Comparison of ENCODE assay signal across 8 cellular contexts in the genomic region with DNA sequence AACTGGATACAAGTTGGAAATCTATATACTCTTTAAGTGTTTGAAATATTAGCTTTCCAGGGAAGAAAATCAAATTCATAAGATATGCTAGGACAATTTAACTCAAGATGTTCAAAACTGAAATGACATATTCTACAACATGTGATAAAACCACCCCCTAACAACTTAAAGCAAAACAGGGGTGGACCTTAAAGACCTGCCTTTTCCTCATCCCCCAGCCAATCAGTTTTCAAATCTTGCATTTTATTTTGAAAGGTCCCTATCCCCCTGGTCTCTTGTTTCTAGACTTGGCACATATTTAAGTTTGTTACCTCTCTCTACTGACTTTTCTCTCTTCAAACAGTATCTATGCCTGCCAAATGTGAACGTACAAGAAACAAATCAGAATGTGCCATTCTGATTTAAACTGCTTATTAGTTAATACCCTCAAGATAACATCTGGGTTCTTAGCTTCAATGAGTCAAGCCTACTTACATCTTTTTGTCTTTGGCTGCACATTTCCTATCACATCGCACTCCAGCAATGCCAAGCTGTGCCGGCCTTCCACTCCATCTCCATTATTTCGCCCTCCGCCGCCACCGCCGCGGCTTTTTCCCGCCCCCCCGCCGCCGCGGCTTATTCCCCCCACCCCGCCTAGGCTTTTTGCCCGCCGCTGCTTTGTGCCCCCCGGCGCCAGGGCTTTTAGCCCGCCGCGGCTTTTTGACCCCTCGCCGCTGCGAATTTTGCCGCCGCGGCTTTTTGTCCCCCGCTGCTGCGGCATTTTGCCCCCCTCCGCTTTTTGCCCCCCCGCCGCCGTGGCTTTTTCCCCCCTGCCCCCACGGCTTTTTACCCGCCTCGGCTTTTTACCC.
A peak's percentile ranks its signal among the peaks of the same experiment; 100 is the strongest.
DNase-seq lines count a peak whose midpoint lies in the region; ATAC-seq and TF ChIP-seq lines count a peak whose summit lies in the region.
"Not testable (repeated sequence)": the region's sequence is repeated elsewhere in the genome, so short reads cannot be mapped to it uniquely, and the experiment has no call there.

No MANE protein-coding gene starts in this region.

- not testable (repeated sequence) for H3K27me3 ChIP-seq in CD4-positive, alpha-beta T cell (ENCODE audit: control insufficient read depth, insufficient read depth, low read length); WERI-Rb-1 (ENCODE audit: insufficient read depth, low read depth, severe bottlenecking); thymus (ENCODE audit: control insufficient read depth, insufficient read depth)
- H3K27me3 ChIP-seq in KMS-11 (ENCODE audit: insufficient read depth, low read depth): peaks cover 16% of the 10 kb centered on the region

- not testable (repeated sequence) for H2AFZ ChIP-seq in KMS-11 (ENCODE audit: low read depth)

- 3% methylated on average over 36 of the region's 37 CpGs for WGBS in thymus

- H3K4me2 ChIP-seq in KMS-11: 0 out of 2 replicates have a peak overlapping the region, but pooled peaks have one; percentile 44

- not testable (repeated sequence) for H3K9me3 ChIP-seq in CD4-positive, alpha-beta T cell (ENCODE audit: control insufficient read depth, low read length); WERI-Rb-1 (ENCODE audit: severe bottlenecking); thymus (ENCODE audit: control insufficient read depth)

- H3K9me3 Mint-ChIP-seq in CD4-positive, alpha-beta T cell; activated naive CD4-positive, alpha-beta T cell treated with anti-CD3 and anti-CD28 coated beads for 36 hours; immature natural killer cell; osteocyte (ENCODE audit: unreplicated experiment): not testable (repeated sequence)

- not testable (repeated sequence) for H3K79me2 ChIP-seq in KMS-11 (ENCODE audit: insufficient read depth, low read depth)

- not testable (repeated sequence) for H4K20me1 ChIP-seq in KMS-11 (ENCODE audit: insufficient read depth)

- not testable (repeated sequence) for H3K4me1 ChIP-seq in KMS-11 (ENCODE audit: low read depth, poor library complexity, severe bottlenecking); thymus (ENCODE audit: control insufficient read depth, insufficient read depth, low read length)

- not testable (repeated sequence) for DNase-seq in CD4-positive, alpha-beta T cell; WERI-Rb-1; activated naive CD4-positive, alpha-beta T cell treated with anti-CD3 and anti-CD28 coated beads for 36 hours; epithelial cell of proximal tubule (ENCODE audit: low read depth); immature natural killer cell
- peak; percentile 82 for DNase-seq in osteocyte (ENCODE audit: extremely low spot score, unreplicated experiment)

- not testable (repeated sequence) for H3K36me3 ChIP-seq in KMS-11 (ENCODE audit: insufficient read depth); WERI-Rb-1; thymus (ENCODE audit: control insufficient read depth, insufficient read depth)

- H3K36me3 Mint-ChIP-seq in CD4-positive, alpha-beta T cell (ENCODE audit: low read depth); activated naive CD4-positive, alpha-beta T cell treated with anti-CD3 and anti-CD28 coated beads for 36 hours (ENCODE audit: low read depth); immature natural killer cell; osteocyte (ENCODE audit: unreplicated experiment): not testable (repeated sequence)

- intact Hi-C loops in CD4-positive, alpha-beta T cell (cut with DNase I, micrococcal nuclease); activated naive CD4-positive, alpha-beta T cell treated with anti-CD3 and anti-CD28 coated beads for 36 hours (cut with micrococcal nuclease): not testable (repeated sequence)

- TF ChIP-seq CTCF in CD4-positive, alpha-beta T cell (IDR thresholded peaks at IDR 0.05); KMS-11 (conservative IDR thresholded peaks at IDR 0.05; ENCODE audit: low read depth, low read length); WERI-Rb-1 (IDR thresholded peaks at IDR 0.05; ENCODE audit: low read depth, low read length); epithelial cell of proximal tubule (conservative IDR thresholded peaks at IDR 0.05; ENCODE audit: low read depth, low read length); osteocyte (IDR thresholded peaks at IDR 0.05): not testable (repeated sequence)

- H3K27ac Mint-ChIP-seq in CD4-positive, alpha-beta T cell; activated naive CD4-positive, alpha-beta T cell treated with anti-CD3 and anti-CD28 coated beads for 36 hours; immature natural killer cell; osteocyte (ENCODE audit: unreplicated experiment): not testable (repeated sequence)

- not testable (repeated sequence) for H3K4me1 Mint-ChIP-seq in CD4-positive, alpha-beta T cell (ENCODE audit: low read depth); activated naive CD4-positive, alpha-beta T cell treated with anti-CD3 and anti-CD28 coated beads for 36 hours (ENCODE audit: low read depth); immature natural killer cell; osteocyte (ENCODE audit: unreplicated experiment)

- CTCF ChIA-PET in CD4-positive, alpha-beta T cell (lab: Charles Lee); activated naive CD4-positive, alpha-beta T cell treated with anti-CD3 and anti-CD28 coated beads for 36 hours (lab: Charles Lee): not testable (repeated sequence)

- H3K4me3 ChIP-seq in KMS-11 (IDR thresholded peaks at IDR 0.05; ENCODE audit: insufficient read depth, low read depth, low read length): not testable (repeated sequence)
- H3K4me3 ChIP-seq in WERI-Rb-1 (ENCODE audit: low read depth, low read length) (peak overlapping the region; percentile 49), epithelial cell of proximal tubule (ENCODE audit: low read depth, low read length) (peak overlapping the region; percentile 38), thymus (ENCODE audit: low read length) (peak overlapping the region; percentile 12)

- H3K9ac ChIP-seq in KMS-11: not testable (repeated sequence)

- POLR2A ChIA-PET in CD4-positive, alpha-beta T cell (lab: Charles Lee): not testable (repeated sequence)

- H3K4me3 Mint-ChIP-seq in CD4-positive, alpha-beta T cell: peak overlapping the region; percentile 42
- peak overlapping the region; percentile 39 for H3K4me3 Mint-ChIP-seq in activated naive CD4-positive, alpha-beta T cell treated with anti-CD3 and anti-CD28 coated beads for 36 hours
- H3K4me3 Mint-ChIP-seq in immature natural killer cell: peak overlapping the region in 3 of 5 donors; percentile 41 to 50 (median 42)
- H3K4me3 Mint-ChIP-seq in osteocyte (ENCODE audit: unreplicated experiment): not testable (repeated sequence)

- not testable (repeated sequence) for ATAC-seq in CD4-positive, alpha-beta T cell (ENCODE audit: poor library complexity)

- H3K27ac ChIP-seq in CD4-positive, alpha-beta T cell (ENCODE audit: low read depth, low read length); KMS-11; WERI-Rb-1; thymus (ENCODE audit: low read depth): not testable (repeated sequence)

- H3K27me3 Mint-ChIP-seq in CD4-positive, alpha-beta T cell; activated naive CD4-positive, alpha-beta T cell treated with anti-CD3 and anti-CD28 coated beads for 36 hours (ENCODE audit: low read depth); immature natural killer cell (ENCODE audit: low read depth in 3 of 3); osteocyte (ENCODE audit: unreplicated experiment): not testable (repeated sequence)
